Comparison of ENCODE assay signal across 1 cellular context in the genomic region with DNA sequence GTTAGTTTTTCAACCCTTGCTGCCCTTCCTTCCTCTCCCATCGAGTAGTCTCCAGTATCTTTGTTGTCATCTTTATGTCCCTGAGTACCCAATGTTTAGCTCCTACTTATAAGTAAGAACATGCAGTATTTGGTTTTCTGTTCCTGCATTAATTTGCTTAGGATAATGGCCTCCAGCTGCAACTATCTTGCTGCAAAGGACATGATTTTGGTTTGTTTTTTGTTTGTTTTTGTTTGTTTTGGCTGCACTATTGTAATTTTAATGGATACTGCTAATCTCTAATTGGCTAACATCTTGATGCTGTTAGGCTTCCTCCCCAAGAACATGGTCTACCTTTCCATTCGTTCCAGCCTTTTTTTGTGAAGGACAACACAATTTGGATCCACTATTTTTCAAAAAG.
TF ChIP-seq lines count a peak whose summit lies in the region.

No MANE protein-coding gene starts in this region.

TF ChIP-seq in GM23338, 12 proteins besides CTCF, POLR2A, EP300 and RAD21:
- TF ChIP-seq JUNB (IDR thresholded peaks at IDR 0.05; ENCODE audit: unreplicated experiment) (no peak), EZH2 (IDR thresholded peaks at IDR 0.05; ENCODE audit: low read depth, unreplicated experiment) (no peak), POLR2AphosphoS5 (IDR thresholded peaks at IDR 0.05; ENCODE audit: low read depth) (no peak), EZH2phosphoT487 (IDR thresholded peaks at IDR 0.05; ENCODE audit: unreplicated experiment) (no peak), CREB1 (CRISPR knock-in tag; IDR thresholded peaks at IDR 0.05; ENCODE audit: low read depth) (no peak), ZNF114 (CRISPR knock-in tag; IDR thresholded peaks at IDR 0.05) (no peak), STAT1 (IDR thresholded peaks at IDR 0.05; ENCODE audit: unreplicated experiment) (no peak), NANOG (IDR thresholded peaks at IDR 0.05; ENCODE audit: borderline replicate concordance) (no peak), ZNF331 (CRISPR knock-in tag; IDR thresholded peaks at IDR 0.05; ENCODE audit: low read depth) (no peak)
- TF ChIP-seq, protein P1, sequence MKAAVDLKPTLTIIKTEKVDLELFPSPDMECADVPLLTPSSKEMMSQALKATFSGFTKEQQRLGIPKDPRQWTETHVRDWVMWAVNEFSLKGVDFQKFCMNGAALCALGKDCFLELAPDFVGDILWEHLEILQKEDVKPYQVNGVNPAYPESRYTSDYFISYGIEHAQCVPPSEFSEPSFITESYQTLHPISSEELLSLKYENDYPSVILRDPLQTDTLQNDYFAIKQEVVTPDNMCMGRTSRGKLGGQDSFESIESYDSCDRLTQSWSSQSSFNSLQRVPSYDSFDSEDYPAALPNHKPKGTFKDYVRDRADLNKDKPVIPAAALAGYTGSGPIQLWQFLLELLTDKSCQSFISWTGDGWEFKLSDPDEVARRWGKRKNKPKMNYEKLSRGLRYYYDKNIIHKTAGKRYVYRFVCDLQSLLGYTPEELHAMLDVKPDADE (IDR thresholded peaks at IDR 0.05) = no peak
- TF ChIP-seq, protein P2, sequence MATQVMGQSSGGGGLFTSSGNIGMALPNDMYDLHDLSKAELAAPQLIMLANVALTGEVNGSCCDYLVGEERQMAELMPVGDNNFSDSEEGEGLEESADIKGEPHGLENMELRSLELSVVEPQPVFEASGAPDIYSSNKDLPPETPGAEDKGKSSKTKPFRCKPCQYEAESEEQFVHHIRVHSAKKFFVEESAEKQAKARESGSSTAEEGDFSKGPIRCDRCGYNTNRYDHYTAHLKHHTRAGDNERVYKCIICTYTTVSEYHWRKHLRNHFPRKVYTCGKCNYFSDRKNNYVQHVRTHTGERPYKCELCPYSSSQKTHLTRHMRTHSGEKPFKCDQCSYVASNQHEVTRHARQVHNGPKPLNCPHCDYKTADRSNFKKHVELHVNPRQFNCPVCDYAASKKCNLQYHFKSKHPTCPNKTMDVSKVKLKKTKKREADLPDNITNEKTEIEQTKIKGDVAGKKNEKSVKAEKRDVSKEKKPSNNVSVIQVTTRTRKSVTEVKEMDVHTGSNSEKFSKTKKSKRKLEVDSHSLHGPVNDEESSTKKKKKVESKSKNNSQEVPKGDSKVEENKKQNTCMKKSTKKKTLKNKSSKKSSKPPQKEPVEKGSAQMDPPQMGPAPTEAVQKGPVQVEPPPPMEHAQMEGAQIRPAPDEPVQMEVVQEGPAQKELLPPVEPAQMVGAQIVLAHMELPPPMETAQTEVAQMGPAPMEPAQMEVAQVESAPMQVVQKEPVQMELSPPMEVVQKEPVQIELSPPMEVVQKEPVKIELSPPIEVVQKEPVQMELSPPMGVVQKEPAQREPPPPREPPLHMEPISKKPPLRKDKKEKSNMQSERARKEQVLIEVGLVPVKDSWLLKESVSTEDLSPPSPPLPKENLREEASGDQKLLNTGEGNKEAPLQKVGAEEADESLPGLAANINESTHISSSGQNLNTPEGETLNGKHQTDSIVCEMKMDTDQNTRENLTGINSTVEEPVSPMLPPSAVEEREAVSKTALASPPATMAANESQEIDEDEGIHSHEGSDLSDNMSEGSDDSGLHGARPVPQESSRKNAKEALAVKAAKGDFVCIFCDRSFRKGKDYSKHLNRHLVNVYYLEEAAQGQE (IDR thresholded peaks at IDR 0.05; ENCODE audit: unreplicated experiment) = no peak
- TF ChIP-seq, protein P3, sequence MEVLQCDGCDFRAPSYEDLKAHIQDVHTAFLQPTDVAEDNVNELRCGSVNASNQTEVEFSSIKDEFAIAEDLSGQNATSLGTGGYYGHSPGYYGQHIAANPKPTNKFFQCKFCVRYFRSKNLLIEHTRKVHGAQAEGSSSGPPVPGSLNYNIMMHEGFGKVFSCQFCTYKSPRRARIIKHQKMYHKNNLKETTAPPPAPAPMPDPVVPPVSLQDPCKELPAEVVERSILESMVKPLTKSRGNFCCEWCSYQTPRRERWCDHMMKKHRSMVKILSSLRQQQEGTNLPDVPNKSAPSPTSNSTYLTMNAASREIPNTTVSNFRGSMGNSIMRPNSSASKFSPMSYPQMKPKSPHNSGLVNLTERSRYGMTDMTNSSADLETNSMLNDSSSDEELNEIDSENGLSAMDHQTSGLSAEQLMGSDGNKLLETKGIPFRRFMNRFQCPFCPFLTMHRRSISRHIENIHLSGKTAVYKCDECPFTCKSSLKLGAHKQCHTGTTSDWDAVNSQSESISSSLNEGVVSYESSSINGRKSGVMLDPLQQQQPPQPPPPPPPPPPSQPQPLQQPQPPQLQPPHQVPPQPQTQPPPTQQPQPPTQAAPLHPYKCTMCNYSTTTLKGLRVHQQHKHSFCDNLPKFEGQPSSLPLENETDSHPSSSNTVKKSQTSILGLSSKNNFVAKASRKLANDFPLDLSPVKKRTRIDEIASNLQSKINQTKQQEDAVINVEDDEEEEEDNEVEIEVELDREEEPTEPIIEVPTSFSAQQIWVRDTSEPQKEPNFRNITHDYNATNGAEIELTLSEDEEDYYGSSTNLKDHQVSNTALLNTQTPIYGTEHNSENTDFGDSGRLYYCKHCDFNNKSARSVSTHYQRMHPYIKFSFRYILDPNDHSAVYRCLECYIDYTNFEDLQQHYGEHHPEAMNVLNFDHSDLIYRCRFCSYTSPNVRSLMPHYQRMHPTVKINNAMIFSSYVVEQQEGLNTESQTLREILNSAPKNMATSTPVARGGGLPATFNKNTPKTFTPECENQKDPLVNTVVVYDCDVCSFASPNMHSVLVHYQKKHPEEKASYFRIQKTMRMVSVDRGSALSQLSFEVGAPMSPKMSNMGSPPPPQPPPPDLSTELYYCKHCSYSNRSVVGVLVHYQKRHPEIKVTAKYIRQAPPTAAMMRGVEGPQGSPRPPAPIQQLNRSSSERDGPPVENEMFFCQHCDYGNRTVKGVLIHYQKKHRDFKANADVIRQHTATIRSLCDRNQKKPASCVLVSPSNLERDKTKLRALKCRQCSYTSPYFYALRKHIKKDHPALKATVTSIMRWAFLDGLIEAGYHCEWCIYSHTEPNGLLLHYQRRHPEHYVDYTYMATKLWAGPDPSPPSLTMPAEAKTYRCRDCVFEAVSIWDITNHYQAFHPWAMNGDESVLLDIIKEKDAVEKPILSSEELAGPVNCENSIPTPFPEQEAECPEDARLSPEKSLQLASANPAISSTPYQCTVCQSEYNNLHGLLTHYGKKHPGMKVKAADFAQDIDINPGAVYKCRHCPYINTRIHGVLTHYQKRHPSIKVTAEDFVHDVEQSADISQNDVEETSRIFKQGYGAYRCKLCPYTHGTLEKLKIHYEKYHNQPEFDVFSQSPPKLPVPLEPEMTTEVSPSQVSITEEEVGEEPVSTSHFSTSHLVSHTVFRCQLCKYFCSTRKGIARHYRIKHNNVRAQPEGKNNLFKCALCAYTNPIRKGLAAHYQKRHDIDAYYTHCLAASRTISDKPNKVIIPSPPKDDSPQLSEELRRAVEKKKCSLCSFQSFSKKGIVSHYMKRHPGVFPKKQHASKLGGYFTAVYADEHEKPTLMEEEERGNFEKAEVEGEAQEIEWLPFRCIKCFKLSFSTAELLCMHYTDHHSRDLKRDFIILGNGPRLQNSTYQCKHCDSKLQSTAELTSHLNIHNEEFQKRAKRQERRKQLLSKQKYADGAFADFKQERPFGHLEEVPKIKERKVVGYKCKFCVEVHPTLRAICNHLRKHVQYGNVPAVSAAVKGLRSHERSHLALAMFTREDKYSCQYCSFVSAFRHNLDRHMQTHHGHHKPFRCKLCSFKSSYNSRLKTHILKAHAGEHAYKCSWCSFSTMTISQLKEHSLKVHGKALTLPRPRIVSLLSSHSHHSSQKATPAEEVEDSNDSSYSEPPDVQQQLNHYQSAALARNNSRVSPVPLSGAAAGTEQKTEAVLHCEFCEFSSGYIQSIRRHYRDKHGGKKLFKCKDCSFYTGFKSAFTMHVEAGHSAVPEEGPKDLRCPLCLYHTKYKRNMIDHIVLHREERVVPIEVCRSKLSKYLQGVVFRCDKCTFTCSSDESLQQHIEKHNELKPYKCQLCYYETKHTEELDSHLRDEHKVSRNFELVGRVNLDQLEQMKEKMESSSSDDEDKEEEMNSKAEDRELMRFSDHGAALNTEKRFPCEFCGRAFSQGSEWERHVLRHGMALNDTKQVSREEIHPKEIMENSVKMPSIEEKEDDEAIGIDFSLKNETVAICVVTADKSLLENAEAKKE (CRISPR knock-in tag; IDR thresholded peaks at IDR 0.05) = no peak
